In the genomic region with DNA sequence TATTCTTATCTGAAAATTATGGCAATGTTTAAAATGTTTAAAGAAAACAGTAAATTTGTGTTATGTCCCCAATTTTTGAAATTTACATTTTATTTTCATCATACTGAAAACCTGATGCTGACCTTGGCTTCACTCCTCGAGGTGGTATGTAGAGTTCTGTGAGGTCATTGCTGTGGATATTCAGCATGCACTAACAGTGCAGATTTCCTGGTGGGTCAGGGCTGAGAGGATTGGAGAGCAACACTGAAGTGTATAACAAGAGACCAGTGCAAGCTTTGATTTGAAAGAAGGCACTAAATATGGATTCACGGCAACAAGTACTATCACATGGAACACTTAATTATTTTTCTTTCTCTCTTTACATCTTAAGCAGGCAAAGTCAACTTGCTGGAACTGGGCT, we compare ENCODE assay signal across 12 cellular contexts.
"Had no signal": no experiment of that assay in that cellular context is flagged by ENCODE, and none has a peak within 500 bp of the region (broad histone marks: within the 10 kb centered on the region; RNA-seq: fewer than 3 reads in every experiment).

No MANE protein-coding gene starts in this region.

- ATAC-seq: activated CD4-positive, CD25-positive, alpha-beta regulatory T cell treated with anti-CD3 and anti-CD28 coated beads, Interleukin-2, amount 50 U/mL, for 24 hours; gastrocnemius medialis had no signal

- DNase-seq: activated CD4-positive, alpha-beta T cell treated with anti-CD3 and anti-CD28 coated beads, Interleukin-2, amount 50 U/mL, for 1 hour; activated naive CD8-positive, alpha-beta T cell treated with anti-CD3 and anti-CD28 coated beads for 36 hours; amygdala; effector CD8-positive, alpha-beta T cell; gastrocnemius medialis; heart right ventricle; retina; small intestine had no signal

- H3K4me3 ChIP-seq: gastrocnemius medialis, heart right ventricle, lung, neural progenitor cell had no signal

- H3K27me3 ChIP-seq: gastrocnemius medialis, heart right ventricle, neural progenitor cell had no signal

- H3K4me1 ChIP-seq: gastrocnemius medialis, parathyroid adenoma had no signal

- H3K4me2 ChIP-seq: neural progenitor cell had no signal

- H3K27ac ChIP-seq: gastrocnemius medialis, neural progenitor cell, parathyroid adenoma had no signal

- H3K9ac ChIP-seq: neural progenitor cell, parathyroid adenoma had no signal

- H3K36me3 ChIP-seq: gastrocnemius medialis had no signal
